22 cellular contexts compared by ENCODE assay signal in the genomic region with DNA sequence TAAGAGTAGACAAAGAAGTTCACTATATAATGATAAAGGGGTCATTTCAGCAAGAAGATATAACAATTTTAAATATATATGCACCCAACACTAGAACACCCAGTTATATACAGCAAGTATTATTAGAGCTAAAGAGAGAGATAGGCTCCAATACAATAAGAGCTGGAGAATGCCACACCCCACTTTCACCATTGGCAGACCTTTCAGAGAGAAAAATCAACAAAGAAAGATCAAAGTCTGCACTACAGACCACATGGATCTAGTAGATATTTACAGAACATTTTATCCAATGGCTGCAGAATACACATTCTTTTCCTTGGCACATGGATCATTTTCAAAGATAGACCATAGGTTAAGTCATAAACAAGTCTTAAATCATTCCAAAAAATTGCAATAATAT.
DNase-seq lines count a peak whose midpoint lies in the region; ATAC-seq, FAIRE-seq and TF ChIP-seq lines count a peak whose summit lies in the region.
"Had no signal": no experiment of that assay in that cellular context is flagged by ENCODE, and none has a peak within 500 bp of the region (broad histone marks: within the 10 kb centered on the region; RNA-seq: fewer than 3 reads in every experiment).

No MANE protein-coding gene starts in this region.

- no peak overlapping the region for H3K9ac ChIP-seq in colonic mucosa (ENCODE audit: low read depth in 2 of 2, low read length in 2 of 2)
- H3K9ac ChIP-seq: BLaER1 had no signal

- TF ChIP-seq CTCF in mucosa of descending colon (IDR thresholded peaks at IDR 0.05) = no peak
- no peak for TF ChIP-seq CTCF in colonic mucosa (IDR thresholded peaks at IDR 0.05)

- peak; percentile 69 for DNase-seq in DMS53 (lab: John Stamatoyannopoulos, UW)
- no peak for DNase-seq in left lobe of liver (ENCODE audit: low spot score)
- peak in 1 of 3 donors; percentile 42 for DNase-seq in mucosa of descending colon
- no peak for DNase-seq in colonic mucosa
- DNase-seq in DMS79 (lab: John Stamatoyannopoulos, UW) = no peak
- DNase-seq in NCI-H1105 treated with DMSO at 0.1 percent for 48 hours (lab: John Stamatoyannopoulos, UW) = no peak
- DNase-seq: Calu3; CD4-positive, alpha-beta memory T cell; DMS 273 treated with DMSO at 0.1 percent for 48 hours; DMS79 treated with DMSO at 0.1 percent for 48 hours; GF-D8; GOT3; H7; HFFc6; IMR-90 had no signal

- FAIRE-seq in colon (lab: Jason Lieb, UNC) = peak; percentile 81
- FAIRE-seq: K562 had no signal

- no peak overlapping the region for H3K4me3 ChIP-seq in mucosa of descending colon
- H3K4me3 ChIP-seq in colonic mucosa = no peak overlapping the region
- H3K4me3 ChIP-seq: A549, BLaER1, K562 had no signal

- H3K27ac ChIP-seq in colonic mucosa = no peak overlapping the region
- H3K27ac ChIP-seq: 22Rv1, A549, BLaER1 had no signal

- H3K9me3 ChIP-seq in mucosa of descending colon (no peaks in the 10 kb centered on the region), colonic mucosa (no peaks in the 10 kb centered on the region)
- H3K9me3 ChIP-seq: A549, BLaER1 had no signal

- H3K36me3 ChIP-seq in mucosa of descending colon (ENCODE audit: low read depth) = no peaks in the 10 kb centered on the region
- no peaks in the 10 kb centered on the region for H3K36me3 ChIP-seq in colonic mucosa
- H3K36me3 ChIP-seq: BLaER1 had no signal

- H3K27me3 ChIP-seq in colonic mucosa = no peaks in the 10 kb centered on the region

- ATAC-seq in left lobe of liver (peak; percentile 90), mucosa of descending colon (peak; percentile 51), GM18870 (IDR thresholded peaks at IDR 0.05; ENCODE audit: unreplicated experiment) (no peak)
- ATAC-seq: A549, HCT116, K562 had no signal

- intact Hi-C loops in mucosa of descending colon (cut with DNase I, micrococcal nuclease) = no loop called here
- intact Hi-C loops in colonic mucosa (cut with DNase I) = no loop called here

- no peaks in the 10 kb centered on the region for H3K4me1 ChIP-seq in mucosa of descending colon (ENCODE audit: low read depth)
- no peaks in the 10 kb centered on the region for H3K4me1 ChIP-seq in colonic mucosa
- H3K4me1 ChIP-seq: A549, BLaER1 had no signal
